16 cellular contexts compared by ENCODE assay signal in genomic region chr16:83774066-83774465, GRCh38. TPM values are rescaled to one million over a fixed set of nuclear protein-coding genes. Genes with fewer than 3 reads are reported as not detected.
DNase-seq lines count a peak whose midpoint lies in the region; ATAC-seq and TF ChIP-seq lines count a peak whose summit lies in the region.
"Had no signal": no experiment of that assay in that cellular context is flagged by ENCODE, and none has a peak within 500 bp of the region (broad histone marks: within the 10 kb centered on the region; RNA-seq: fewer than 3 reads in every experiment).

No MANE protein-coding gene starts in this region.

- H3K4me3 Mint-ChIP-seq in naive thymus-derived CD4-positive, alpha-beta T cell = no peak overlapping the region
- H3K4me3 Mint-ChIP-seq: CD8-positive, alpha-beta memory T cell; GM23338; H9; IgD-negative memory B cell had no signal

- no peak for TF ChIP-seq CTCF in gastroesophageal sphincter (IDR thresholded peaks at IDR 0.05)
- no peak for TF ChIP-seq CTCF in foreskin fibroblast (IDR thresholded peaks at IDR 0.05; ENCODE audit: low read depth, low read length)
- no peak for TF ChIP-seq CTCF in left lung (IDR thresholded peaks at IDR 0.05)

- intact Hi-C loops in naive thymus-derived CD4-positive, alpha-beta T cell (cut with micrococcal nuclease) = no loop called here
- intact Hi-C loops in left lung (cut with DNase I) = no loop called here

- POLR2A ChIA-PET in naive thymus-derived CD4-positive, alpha-beta T cell (lab: Charles Lee) = no interaction called here

- no peak for TF ChIP-seq POLR2A in gastroesophageal sphincter (IDR thresholded peaks at IDR 0.05)

- no peak for TF ChIP-seq EP300 in gastroesophageal sphincter (IDR thresholded peaks at IDR 0.05)

- peaks cover 0 to 6% (median 0%) of the 10 kb centered on the region in 7 donors for H3K4me1 Mint-ChIP-seq in naive thymus-derived CD4-positive, alpha-beta T cell
- H3K4me1 Mint-ChIP-seq: CD8-positive, alpha-beta memory T cell had no signal

- H3K27ac ChIP-seq in cingulate gyrus (ENCODE audit: low read depth, low read length) (peak overlapping the region; percentile 98), gastroesophageal sphincter (no peak overlapping the region), left lung (no peak overlapping the region)
- no peak overlapping the region for H3K27ac ChIP-seq in naive thymus-derived CD4-positive, alpha-beta T cell (ENCODE audit: low read depth, low read length)
- H3K27ac ChIP-seq: A549, C4-2B had no signal

- no peak overlapping the region for H3K4me3 ChIP-seq in naive thymus-derived CD4-positive, alpha-beta T cell (ENCODE audit: low read length)
- H3K4me3 ChIP-seq in gastroesophageal sphincter = no peak overlapping the region
- H3K4me3 ChIP-seq in foreskin fibroblast (ENCODE audit: low read depth in 1 of 2, low read length in 2 of 2) = no peak overlapping the region
- no peak overlapping the region for H3K4me3 ChIP-seq in left lung
- H3K4me3 ChIP-seq: A549, GM23338 had no signal

- H3K27me3 ChIP-seq in naive thymus-derived CD4-positive, alpha-beta T cell (ENCODE audit: control insufficient read depth in 2 of 2, insufficient read depth in 2 of 2, low read length in 2 of 2) = no peaks in the 10 kb centered on the region
- H3K27me3 ChIP-seq in gastroesophageal sphincter (no peaks in the 10 kb centered on the region), left lung (no peaks in the 10 kb centered on the region)
- H3K27me3 ChIP-seq: BE2C had no signal

- H3K36me3 ChIP-seq in naive thymus-derived CD4-positive, alpha-beta T cell (ENCODE audit: control insufficient read depth in 2 of 3, insufficient read depth in 3 of 3, low read length in 3 of 3) = no peaks in the 10 kb centered on the region
- no peaks in the 10 kb centered on the region for H3K36me3 ChIP-seq in gastroesophageal sphincter
- no peaks in the 10 kb centered on the region for H3K36me3 ChIP-seq in left lung
- H3K36me3 ChIP-seq: BE2C had no signal

- 83 to 88% methylated on average over 4 of the region's 4 CpGs for WGBS in gastroesophageal sphincter (ENCODE audit: low coverage in 1 of 2), 2 donors

- H3K4me1 ChIP-seq in naive thymus-derived CD4-positive, alpha-beta T cell (ENCODE audit: control insufficient read depth in 2 of 2, insufficient read depth in 2 of 2, low read length in 2 of 2) = no peaks in the 10 kb centered on the region
- peaks cover 0 to 8% (median 0%) of the 10 kb centered on the region in 3 donors for H3K4me1 ChIP-seq in gastroesophageal sphincter
- no peaks in the 10 kb centered on the region for H3K4me1 ChIP-seq in left lung
- H3K4me1 ChIP-seq: A549, BE2C, Caco-2 had no signal

- H3K27me3 Mint-ChIP-seq in naive thymus-derived CD4-positive, alpha-beta T cell = peaks cover 8 to 34% (median 14%) of the 10 kb centered on the region in 5 donors

- H3K36me3 Mint-ChIP-seq in naive thymus-derived CD4-positive, alpha-beta T cell = no peaks in the 10 kb centered on the region
- H3K36me3 Mint-ChIP-seq: CD8-positive, alpha-beta memory T cell had no signal

- H3K27ac Mint-ChIP-seq in naive thymus-derived CD4-positive, alpha-beta T cell = no peak overlapping the region
- H3K27ac Mint-ChIP-seq: CD8-positive, alpha-beta memory T cell; GM23338; H9; IgD-negative memory B cell had no signal

- DNase-seq in MV-4-11 (lab: John Stamatoyannopoulos, UW) = peak; percentile 6
- no peak for DNase-seq in naive thymus-derived CD4-positive, alpha-beta T cell
- DNase-seq in foreskin fibroblast = no peak
- DNase-seq in left lung = no peak
- DNase-seq: BE2C; Caco-2; CD8-positive, alpha-beta memory T cell; DMS53; H9 had no signal

- H3K9me3 Mint-ChIP-seq in naive thymus-derived CD4-positive, alpha-beta T cell = no peaks in the 10 kb centered on the region
- H3K9me3 Mint-ChIP-seq: CD8-positive, alpha-beta memory T cell had no signal

- no peaks in the 10 kb centered on the region for H3K9me3 ChIP-seq in naive thymus-derived CD4-positive, alpha-beta T cell (ENCODE audit: control insufficient read depth in 2 of 3, low read length in 3 of 3)
- H3K9me3 ChIP-seq in gastroesophageal sphincter (no peaks in the 10 kb centered on the region), left lung (no peaks in the 10 kb centered on the region)
- H3K9me3 ChIP-seq: A549, BE2C, Caco-2 had no signal

- ATAC-seq in naive thymus-derived CD4-positive, alpha-beta T cell = peak; percentile 26
- ATAC-seq in gastroesophageal sphincter (no peak), GM21447 (IDR thresholded peaks at IDR 0.05; ENCODE audit: unreplicated experiment) (no peak), left lung (no peak)
- ATAC-seq: A549, GM23338 had no signal

- CTCF ChIA-PET in naive thymus-derived CD4-positive, alpha-beta T cell (lab: Charles Lee) = interaction anchor here (0.6 kb wide), 1 partner anchor 273 kb away, joined by 3 read pairs; no protein-coding TSS in a partner anchor

RNA-seq across cellular contexts. Expression of gene HSBP1, which starts 33.7 kb away (rescaled TPM):
- total RNA-seq in naive thymus-derived CD4-positive, alpha-beta T cell = 10 to 100 TPM; 20.6 to 78.3 (median 32.3) TPM
- polyA plus RNA-seq in naive thymus-derived CD4-positive, alpha-beta T cell = 10 to 100 TPM in 1 of 2 donors, 1 to 10 TPM in 1; 5.9 to 28.3 TPM
- total RNA-seq in gastroesophageal sphincter = 10 to 100 TPM in 3 of 4 donors, 1 to 10 TPM in 1; 9.8 to 66.0 (median 19.3) TPM
- 100 to 1,000 TPM; 118 TPM for total RNA-seq in left lung
